ENCODE assay signal across 10 cellular contexts in genomic region chr9:6973762-6974161, GRCh38.
DNase-seq lines count a peak whose midpoint lies in the region; ATAC-seq and TF ChIP-seq lines count a peak whose summit lies in the region.
"Had no signal": no experiment of that assay in that cellular context is flagged by ENCODE, and none has a peak within 500 bp of the region (broad histone marks: within the 10 kb centered on the region; RNA-seq: fewer than 3 reads in every experiment).

No MANE protein-coding gene starts in this region.

- no peak overlapping the region for H3K9ac ChIP-seq in MM.1S (ENCODE audit: low read length)

- H2AFZ ChIP-seq in MM.1S (ENCODE audit: low read length) = no peak overlapping the region

- TF ChIP-seq CTCF in cardiac fibroblast (IDR thresholded peaks at IDR 0.05; ENCODE audit: low read depth, low read length) (no peak), MM.1S (IDR thresholded peaks at IDR 0.05; ENCODE audit: low read length) (no peak)

- H3K27ac ChIP-seq in MM.1S (ENCODE audit: low read length) = no peak overlapping the region
- H3K27ac ChIP-seq: dorsolateral prefrontal cortex had no signal

- no peaks in the 10 kb centered on the region for H3K36me3 ChIP-seq in MM.1S (replicated peaks; ENCODE audit: insufficient read depth, low read length)

- intact Hi-C loops in left cardiac atrium (cut with DNase I) = no loop called here

- no peaks in the 10 kb centered on the region for H3F3A ChIP-seq in MM.1S (ENCODE audit: insufficient read depth, low read length)

- H3K79me2 ChIP-seq in MM.1S (ENCODE audit: low read length) = no peaks in the 10 kb centered on the region

- peak; percentile 95 for ATAC-seq in GM18517 (IDR thresholded peaks at IDR 0.05; ENCODE audit: unreplicated experiment)
- peak; percentile 99 for ATAC-seq in GM21576 (IDR thresholded peaks at IDR 0.05; ENCODE audit: unreplicated experiment)
- ATAC-seq in HG03457 (IDR thresholded peaks at IDR 0.05; ENCODE audit: unreplicated experiment) = peak; percentile 99
- no peak for ATAC-seq in left cardiac atrium

- no peaks in the 10 kb centered on the region for H3K4me1 ChIP-seq in MM.1S (ENCODE audit: low read length)

- H3K27me3 ChIP-seq in MM.1S (replicated peaks; ENCODE audit: insufficient read depth, low read length) = no peaks in the 10 kb centered on the region
- H3K27me3 ChIP-seq: dorsolateral prefrontal cortex had no signal

- H4K20me1 ChIP-seq in MM.1S (ENCODE audit: insufficient read depth, low read length) = 0 out of 2 replicates have a peak, but pooled peaks cover 3% of the 10 kb centered on the region

- peak; percentile 12 to 73 for DNase-seq in cardiac fibroblast (ENCODE audit: low read depth in 2 of 2)
- no peak for DNase-seq in stimulated activated CD4-positive, alpha-beta T cell treated with anti-CD3 and anti-CD28 coated beads, Interleukin-12 subunit alpha, Interleukin-12 subunit beta, amount 100 ng/mL, for 4 hours
- no peak for DNase-seq in activated CD4-positive, CD25-positive, alpha-beta regulatory T cell treated with anti-CD3 and anti-CD28 coated beads, Interleukin-2, amount 50 U/mL, for 72 hours
- DNase-seq in left cardiac atrium = no peak
- no peak for DNase-seq in MM.1S
- DNase-seq: DMS79, dorsolateral prefrontal cortex had no signal

- H3K9me2 ChIP-seq in MM.1S (replicated peaks; ENCODE audit: insufficient read depth, low read length) = no peaks in the 10 kb centered on the region

- no peaks in the 10 kb centered on the region for H3K9me3 ChIP-seq in MM.1S (replicated peaks; ENCODE audit: insufficient read depth, low read length)

- no peak overlapping the region for H3K4me2 ChIP-seq in MM.1S (ENCODE audit: low read depth, low read length)

- no peak overlapping the region for H3K4me3 ChIP-seq in cardiac fibroblast (replicated peaks in 1 of 2; ENCODE audit: low read depth in 2 of 2, low read length in 2 of 2)
- no peak overlapping the region for H3K4me3 ChIP-seq in MM.1S (ENCODE audit: low read length)
- H3K4me3 ChIP-seq: dorsolateral prefrontal cortex had no signal

Comparison
In these comparisons a context has a peak if more than half of its experiments do, and no peak if none do; other contexts are left out.
1. ATAC-seq: peak in GM18517 (single experiment), GM21576 (single experiment) and HG03457 (single experiment); none in left cardiac atrium (0 of 2).
2. DNase-seq: peak in cardiac fibroblast (2 of 2); none in stimulated activated CD4-positive, alpha-beta T cell treated with anti-CD3 and anti-CD28 coated beads, Interleukin-12 subunit alpha, Interleukin-12 subunit beta, amount 100 ng/mL, for 4 hours (single experiment), activated CD4-positive, CD25-positive, alpha-beta regulatory T cell treated with anti-CD3 and anti-CD28 coated beads, Interleukin-2, amount 50 U/mL, for 72 hours (single experiment), left cardiac atrium (single experiment) and MM.1S (single experiment).